1 cellular context compared by ENCODE assay signal in genomic region chr5:179734536-179735164, GRCh38.
TF ChIP-seq lines count a peak whose summit lies in the region.

No MANE protein-coding gene starts in this region.

TF ChIP-seq in endothelial cell of umbilical vein, 7 proteins besides CTCF, POLR2A, EP300 and RAD21:
- TF ChIP-seq MYC (IDR thresholded peaks at IDR 0.05; ENCODE audit: low read depth, low read length) = no peak
